Comparison of ENCODE assay signal across 28 cellular contexts in the genomic region with DNA sequence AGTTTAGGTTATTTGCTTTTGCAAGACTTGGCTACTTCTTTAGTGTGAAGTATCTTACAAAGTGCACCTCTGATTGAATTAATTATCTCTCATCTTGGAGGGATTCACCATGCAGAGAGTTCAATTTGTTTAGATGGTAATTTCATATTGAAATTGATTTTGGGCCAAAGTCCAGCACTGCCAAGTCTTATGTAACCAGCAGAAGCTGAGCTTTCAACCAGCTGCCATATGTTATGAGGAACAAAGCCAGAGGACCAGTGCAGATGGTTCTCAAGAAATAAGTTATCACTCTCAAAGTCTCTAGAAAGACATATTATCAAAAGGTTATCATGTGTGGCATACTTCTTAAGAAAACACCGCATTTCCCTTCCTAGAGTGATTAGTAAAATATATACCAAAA. TPM values are rescaled to one million over a fixed set of nuclear protein-coding genes. Genes with fewer than 3 reads are reported as not detected.
A peak's percentile ranks its signal among the peaks of the same experiment; 100 is the strongest.
DNase-seq lines count a peak whose midpoint lies in the region; ATAC-seq and TF ChIP-seq lines count a peak whose summit lies in the region.
"Had no signal": no experiment of that assay in that cellular context is flagged by ENCODE, and none has a peak within 500 bp of the region (broad histone marks: within the 10 kb centered on the region; RNA-seq: fewer than 3 reads in every experiment).

No MANE protein-coding gene starts in this region.

- no peaks in the 10 kb centered on the region for H3K4me1 ChIP-seq in CD4-positive, alpha-beta memory T cell (ENCODE audit: insufficient read depth, low read length)
- H3K4me1 ChIP-seq: breast epithelium, Caco-2, SJCRH30, upper lobe of right lung had no signal

- TF ChIP-seq CTCF in brain (conservative IDR thresholded peaks at IDR 0.05): no peak
- TF ChIP-seq CTCF in foreskin fibroblast (IDR thresholded peaks at IDR 0.05; ENCODE audit: low read depth, low read length): no peak

- no peak overlapping the region for H3K27ac ChIP-seq in CD4-positive, alpha-beta memory T cell (ENCODE audit: low read depth, low read length)
- H3K27ac ChIP-seq: breast epithelium, heart left ventricle, HL-60, SJCRH30, upper lobe of right lung had no signal

- no peaks in the 10 kb centered on the region for H3K9me3 Mint-ChIP-seq in brain
- no peaks in the 10 kb centered on the region for H3K9me3 Mint-ChIP-seq in stimulated activated naive B cell treated with anti-CD40 and anti-IgM and Interleukin-4, amounts not matched to agents 10 μg/mL and 1 μg/mL and 100 μg/mL, for 72 hours
- no peaks in the 10 kb centered on the region for H3K9me3 Mint-ChIP-seq in CD4-positive, alpha-beta memory T cell
- H3K9me3 Mint-ChIP-seq: activated naive CD4-positive, alpha-beta T cell treated with anti-CD3 and anti-CD28 coated beads for 36 hours; activated T-cell treated with anti-CD3 and anti-CD28 coated beads, Interleukin-2, amount 50 U/mL, for 4 hours; naive B cell had no signal

- ATAC-seq in stimulated activated naive B cell treated with anti-CD40 and anti-IgM and Interleukin-4, amounts not matched to agents 10 μg/mL and 1 μg/mL and 100 μg/mL, for 72 hours (replicated peaks): peak; percentile 44 to 56
- ATAC-seq: activated CD4-positive, alpha-beta T cell treated with anti-CD3 and anti-CD28 coated beads for 36 hours; activated T-cell treated with anti-CD3 and anti-CD28 coated beads, Interleukin-2, amount 50 U/mL, for 4 hours; heart left ventricle; T-helper 17 cell; upper lobe of right lung had no signal

- peak overlapping the region in 3 of 5 experiments; percentile 40 to 80 (median 76) for H3K27ac Mint-ChIP-seq in brain
- H3K27ac Mint-ChIP-seq in stimulated activated naive B cell treated with anti-CD40 and anti-IgM and Interleukin-4, amounts not matched to agents 10 μg/mL and 1 μg/mL and 100 μg/mL, for 72 hours: peak overlapping the region; percentile 9
- H3K27ac Mint-ChIP-seq in CD4-positive, alpha-beta memory T cell: no peak overlapping the region
- H3K27ac Mint-ChIP-seq: activated CD4-positive, alpha-beta T cell treated with anti-CD3 and anti-CD28 coated beads for 36 hours; activated naive CD4-positive, alpha-beta T cell treated with anti-CD3 and anti-CD28 coated beads for 36 hours; T-helper 17 cell had no signal

- H3K4me1 Mint-ChIP-seq in brain: no peaks in the 10 kb centered on the region
- peaks cover 3 to 38% of the 10 kb centered on the region in 2 donors for H3K4me1 Mint-ChIP-seq in stimulated activated naive B cell treated with anti-CD40 and anti-IgM and Interleukin-4, amounts not matched to agents 10 μg/mL and 1 μg/mL and 100 μg/mL, for 72 hours
- H3K4me1 Mint-ChIP-seq in CD4-positive, alpha-beta memory T cell: no peaks in the 10 kb centered on the region
- H3K4me1 Mint-ChIP-seq: activated CD4-positive, alpha-beta T cell treated with anti-CD3 and anti-CD28 coated beads for 36 hours had no signal

- no peaks in the 10 kb centered on the region for H3K27me3 Mint-ChIP-seq in brain
- H3K27me3 Mint-ChIP-seq in stimulated activated naive B cell treated with anti-CD40 and anti-IgM and Interleukin-4, amounts not matched to agents 10 μg/mL and 1 μg/mL and 100 μg/mL, for 72 hours: no peaks in the 10 kb centered on the region
- H3K27me3 Mint-ChIP-seq in CD4-positive, alpha-beta memory T cell: no peaks in the 10 kb centered on the region
- H3K27me3 Mint-ChIP-seq: activated CD4-positive, alpha-beta T cell treated with anti-CD3 and anti-CD28 coated beads for 36 hours; naive B cell; T-helper 17 cell had no signal

- POLR2A ChIA-PET in CD4-positive, alpha-beta memory T cell (lab: Charles Lee; ENCODE audit: partially characterized antibody): no interaction called here

- intact Hi-C loops in CD4-positive, alpha-beta memory T cell (cut with micrococcal nuclease): no loop called here

- H3K27me3 ChIP-seq in CD4-positive, alpha-beta memory T cell (ENCODE audit: insufficient read depth, low read length): no peaks in the 10 kb centered on the region
- H3K27me3 ChIP-seq: BE2C, breast epithelium, heart left ventricle, SJCRH30, upper lobe of right lung had no signal

- no peaks in the 10 kb centered on the region for H3K36me3 ChIP-seq in CD4-positive, alpha-beta memory T cell (ENCODE audit: insufficient read depth, low read length)
- H3K36me3 ChIP-seq: BE2C, breast epithelium, SJCRH30 had no signal

- no peaks in the 10 kb centered on the region for H3K9me3 ChIP-seq in CD4-positive, alpha-beta memory T cell (ENCODE audit: control insufficient read depth in 1 of 2, low read length in 2 of 2)
- H3K9me3 ChIP-seq: BE2C, breast epithelium, Caco-2, heart left ventricle, SJCRH30, upper lobe of right lung had no signal

- no peak overlapping the region for H3K4me3 ChIP-seq in foreskin fibroblast (ENCODE audit: low read depth in 1 of 2, low read length in 2 of 2)
- no peak overlapping the region for H3K4me3 ChIP-seq in CD4-positive, alpha-beta memory T cell (ENCODE audit: low read length in 2 of 2)
- H3K4me3 ChIP-seq: breast epithelium, heart left ventricle, SJCRH30, upper lobe of right lung had no signal

- H3K4me3 Mint-ChIP-seq in brain: peak overlapping the region in 1 of 5 experiments; percentile 18
- no peak overlapping the region for H3K4me3 Mint-ChIP-seq in stimulated activated naive B cell treated with anti-CD40 and anti-IgM and Interleukin-4, amounts not matched to agents 10 μg/mL and 1 μg/mL and 100 μg/mL, for 72 hours
- no peak overlapping the region for H3K4me3 Mint-ChIP-seq in CD4-positive, alpha-beta memory T cell
- H3K4me3 Mint-ChIP-seq: activated CD4-positive, alpha-beta T cell treated with anti-CD3 and anti-CD28 coated beads for 36 hours; activated naive CD4-positive, alpha-beta T cell treated with anti-CD3 and anti-CD28 coated beads for 36 hours; activated T-cell treated with anti-CD3 and anti-CD28 coated beads, Interleukin-2, amount 50 U/mL, for 4 hours; naive B cell; T-helper 17 cell had no signal

- peaks cover 43% of the 10 kb centered on the region for H3K36me3 Mint-ChIP-seq in brain
- H3K36me3 Mint-ChIP-seq in stimulated activated naive B cell treated with anti-CD40 and anti-IgM and Interleukin-4, amounts not matched to agents 10 μg/mL and 1 μg/mL and 100 μg/mL, for 72 hours: peaks cover 36 to 42% of the 10 kb centered on the region in 2 donors
- H3K36me3 Mint-ChIP-seq in CD4-positive, alpha-beta memory T cell: peaks cover 15 to 22% of the 10 kb centered on the region in 2 donors

- DNase-seq in NCI-H1694 treated with DMSO at 0.1 percent for 48 hours (lab: John Stamatoyannopoulos, UW) (peak; percentile 6), NCI-H1694 (lab: John Stamatoyannopoulos, UW) (no peak), foreskin fibroblast (peak; percentile 10 to 46), SKM-1 treated with dmso at 0.1 percent for 144 hours (lab: John Stamatoyannopoulos, UW; ENCODE audit: unreplicated experiment) (no peak), NCI-H1436 (lab: John Stamatoyannopoulos, UW) (no peak)
- DNase-seq in stimulated activated naive B cell treated with anti-CD40 and anti-IgM and Interleukin-4, amounts not matched to agents 10 μg/mL and 1 μg/mL and 100 μg/mL, for 72 hours: no peak
- no peak for DNase-seq in CD4-positive, alpha-beta memory T cell
- DNase-seq: activated CD4-positive, alpha-beta T cell treated with anti-CD3 and anti-CD28 coated beads for 36 hours; activated naive CD4-positive, alpha-beta T cell treated with anti-CD3 and anti-CD28 coated beads for 36 hours; activated T-cell treated with anti-CD3 and anti-CD28 coated beads, Interleukin-2, amount 50 U/mL, for 4 hours; BE2C; Caco-2; cortex of kidney; DND-41; H7; heart left ventricle; mesenchymal stem cell; naive B cell; NCI-H524 treated with DMSO at 0.1 percent for 48 hours; SJCRH30; T-helper 17 cell; upper lobe of right lung had no signal

- CTCF ChIA-PET in CD4-positive, alpha-beta memory T cell (lab: Charles Lee; ENCODE audit: partially characterized antibody): no interaction called here

RNA-seq across cellular contexts. Expression of a gene that starts 29.0 kb away (rescaled TPM):
- polyA plus RNA-seq in brain (ENCODE audit: insufficient read depth, low read depth, low replicate concordance): 19.4 TPM
- total RNA-seq in CD4-positive, alpha-beta memory T cell: 1 to 10 TPM; 5.1 to 7.2 TPM
- polyA plus RNA-seq in CD4-positive, alpha-beta memory T cell: 1 to 10 TPM; 4.7 to 8.2 TPM

RNA-seq across cellular contexts. Expression of a gene that starts 39.5 kb away (rescaled TPM):
- 4.1 TPM for polyA plus RNA-seq in brain (ENCODE audit: insufficient read depth, low read depth, low replicate concordance)
- total RNA-seq in CD4-positive, alpha-beta memory T cell: 10 to 100 TPM; 15.1 to 15.4 TPM
- polyA plus RNA-seq in CD4-positive, alpha-beta memory T cell: 1 to 10 TPM; 6.1 to 6.3 TPM

RNA-seq across cellular contexts. Expression of a gene that starts 39.7 kb away (rescaled TPM):
- 4.0 TPM for polyA plus RNA-seq in brain (ENCODE audit: insufficient read depth, low read depth, low replicate concordance)
- 10 to 100 TPM in 1 of 2 experiments, 1 to 10 TPM in 1; 9.2 to 10.5 TPM for total RNA-seq in CD4-positive, alpha-beta memory T cell
- polyA plus RNA-seq in CD4-positive, alpha-beta memory T cell: 10 to 100 TPM; 25.1 to 28.8 TPM

RNA-seq across cellular contexts. Expression of a gene that starts 55.8 kb away (rescaled TPM):
- 0.80 TPM for polyA plus RNA-seq in brain (ENCODE audit: insufficient read depth, low read depth, low replicate concordance)
- not detected for total RNA-seq in CD4-positive, alpha-beta memory T cell
- not detected for polyA plus RNA-seq in CD4-positive, alpha-beta memory T cell
- total RNA-seq: A172; activated CD4-positive, alpha-beta T cell treated with anti-CD3 and anti-CD28 coated beads for 36 hours; activated CD8-positive, alpha-beta memory T cell treated with anti-CD3 and anti-CD28 coated beads for 36 hours; activated naive CD4-positive, alpha-beta T cell treated with anti-CD3 and anti-CD28 coated beads for 36 hours; activated T-cell treated with anti-CD3 and anti-CD28 coated beads, Interleukin-2, amount 50 U/mL, for 4 hours; fibroblast of lung; H7; SJCRH30 had no signal
- polyA plus RNA-seq: fibroblast of lung had no signal

Comparison
In these comparisons a context has a peak if more than half of its experiments do, and no peak if none do; other contexts are left out.
1. DNase-seq: peak in NCI-H1694 treated with DMSO at 0.1 percent for 48 hours (single experiment) and foreskin fibroblast (2 of 2); none in NCI-H1694 (single experiment), stimulated activated naive B cell treated with anti-CD40 and anti-IgM and Interleukin-4, amounts not matched to agents 10 μg/mL and 1 μg/mL and 100 μg/mL, for 72 hours (single experiment), CD4-positive, alpha-beta memory T cell (0 of 5), SKM-1 treated with dmso at 0.1 percent for 144 hours (single experiment) and NCI-H1436 (single experiment).
2. H3K27ac Mint-ChIP-seq: peak in brain (3 of 5) and stimulated activated naive B cell treated with anti-CD40 and anti-IgM and Interleukin-4, amounts not matched to agents 10 μg/mL and 1 μg/mL and 100 μg/mL, for 72 hours (single experiment); none in CD4-positive, alpha-beta memory T cell (0 of 7).